In the genomic region with DNA sequence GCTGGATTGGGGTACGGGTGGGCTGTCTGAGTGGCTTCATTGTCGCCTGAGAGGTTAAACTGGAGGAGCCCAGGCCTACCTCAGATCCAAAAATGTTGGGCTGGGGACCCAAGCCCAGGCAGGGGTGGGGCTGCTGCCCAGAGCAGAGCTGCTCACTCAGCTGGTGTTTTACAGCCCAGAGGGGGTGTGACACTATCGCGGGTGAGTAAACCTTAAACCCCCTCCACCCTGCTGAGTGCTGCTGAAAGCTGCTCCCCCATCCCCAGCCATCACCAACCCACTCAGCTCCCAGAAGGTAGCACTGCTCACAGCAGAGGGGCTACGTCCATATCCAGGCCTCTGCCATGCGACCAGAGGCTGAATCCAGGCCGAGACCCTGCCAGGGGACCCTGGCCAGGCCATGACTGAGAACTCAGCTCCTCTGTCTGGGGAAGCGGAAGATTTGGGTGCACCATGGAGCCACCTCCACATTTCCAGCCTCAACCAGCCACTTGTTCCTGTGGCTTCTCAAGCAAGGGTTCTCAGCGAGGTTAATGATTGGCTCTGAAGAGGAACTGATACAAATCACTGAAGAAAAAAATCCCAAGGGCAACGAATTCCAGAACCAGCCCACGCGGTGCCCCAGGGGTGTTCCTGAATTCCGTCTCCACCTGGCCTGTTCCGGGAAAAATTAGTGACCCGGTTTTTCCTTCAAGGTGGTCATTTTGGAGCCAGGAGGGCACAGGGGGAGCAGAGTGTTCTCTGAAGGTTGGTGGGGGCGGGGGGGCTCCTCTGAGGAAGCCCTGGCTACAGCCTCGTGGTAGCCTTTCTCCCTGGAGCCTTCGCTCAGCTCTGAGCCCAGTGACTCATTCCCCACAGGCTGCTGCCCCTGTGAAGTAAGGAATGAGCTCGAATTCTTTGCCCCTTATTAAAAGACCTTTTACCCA, we compare ENCODE assay signal across 1 cellular context.
TF ChIP-seq lines count a peak whose summit lies in the region.

No MANE protein-coding gene starts in this region.

TF ChIP-seq in HepG2, 621 proteins besides CTCF, POLR2A, EP300 and RAD21 (continued from another document and continues in another):
- TF ChIP-seq, protein P1, sequence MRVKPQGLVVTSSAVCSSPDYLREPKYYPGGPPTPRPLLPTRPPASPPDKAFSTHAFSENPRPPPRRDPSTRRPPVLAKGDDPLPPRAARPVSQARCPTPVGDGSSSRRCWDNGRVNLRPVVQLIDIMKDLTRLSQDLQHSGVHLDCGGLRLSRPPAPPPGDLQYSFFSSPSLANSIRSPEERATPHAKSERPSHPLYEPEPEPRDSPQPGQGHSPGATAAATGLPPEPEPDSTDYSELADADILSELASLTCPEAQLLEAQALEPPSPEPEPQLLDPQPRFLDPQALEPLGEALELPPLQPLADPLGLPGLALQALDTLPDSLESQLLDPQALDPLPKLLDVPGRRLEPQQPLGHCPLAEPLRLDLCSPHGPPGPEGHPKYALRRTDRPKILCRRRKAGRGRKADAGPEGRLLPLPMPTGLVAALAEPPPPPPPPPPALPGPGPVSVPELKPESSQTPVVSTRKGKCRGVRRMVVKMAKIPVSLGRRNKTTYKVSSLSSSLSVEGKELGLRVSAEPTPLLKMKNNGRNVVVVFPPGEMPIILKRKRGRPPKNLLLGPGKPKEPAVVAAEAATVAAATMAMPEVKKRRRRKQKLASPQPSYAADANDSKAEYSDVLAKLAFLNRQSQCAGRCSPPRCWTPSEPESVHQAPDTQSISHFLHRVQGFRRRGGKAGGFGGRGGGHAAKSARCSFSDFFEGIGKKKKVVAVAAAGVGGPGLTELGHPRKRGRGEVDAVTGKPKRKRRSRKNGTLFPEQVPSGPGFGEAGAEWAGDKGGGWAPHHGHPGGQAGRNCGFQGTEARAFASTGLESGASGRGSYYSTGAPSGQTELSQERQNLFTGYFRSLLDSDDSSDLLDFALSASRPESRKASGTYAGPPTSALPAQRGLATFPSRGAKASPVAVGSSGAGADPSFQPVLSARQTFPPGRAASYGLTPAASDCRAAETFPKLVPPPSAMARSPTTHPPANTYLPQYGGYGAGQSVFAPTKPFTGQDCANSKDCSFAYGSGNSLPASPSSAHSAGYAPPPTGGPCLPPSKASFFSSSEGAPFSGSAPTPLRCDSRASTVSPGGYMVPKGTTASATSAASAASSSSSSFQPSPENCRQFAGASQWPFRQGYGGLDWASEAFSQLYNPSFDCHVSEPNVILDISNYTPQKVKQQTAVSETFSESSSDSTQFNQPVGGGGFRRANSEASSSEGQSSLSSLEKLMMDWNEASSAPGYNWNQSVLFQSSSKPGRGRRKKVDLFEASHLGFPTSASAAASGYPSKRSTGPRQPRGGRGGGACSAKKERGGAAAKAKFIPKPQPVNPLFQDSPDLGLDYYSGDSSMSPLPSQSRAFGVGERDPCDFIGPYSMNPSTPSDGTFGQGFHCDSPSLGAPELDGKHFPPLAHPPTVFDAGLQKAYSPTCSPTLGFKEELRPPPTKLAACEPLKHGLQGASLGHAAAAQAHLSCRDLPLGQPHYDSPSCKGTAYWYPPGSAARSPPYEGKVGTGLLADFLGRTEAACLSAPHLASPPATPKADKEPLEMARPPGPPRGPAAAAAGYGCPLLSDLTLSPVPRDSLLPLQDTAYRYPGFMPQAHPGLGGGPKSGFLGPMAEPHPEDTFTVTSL (CRISPR knock-in tag; IDR thresholded peaks at IDR 0.05; ENCODE audit: borderline replicate concordance): no peak
- TF ChIP-seq, protein P2, sequence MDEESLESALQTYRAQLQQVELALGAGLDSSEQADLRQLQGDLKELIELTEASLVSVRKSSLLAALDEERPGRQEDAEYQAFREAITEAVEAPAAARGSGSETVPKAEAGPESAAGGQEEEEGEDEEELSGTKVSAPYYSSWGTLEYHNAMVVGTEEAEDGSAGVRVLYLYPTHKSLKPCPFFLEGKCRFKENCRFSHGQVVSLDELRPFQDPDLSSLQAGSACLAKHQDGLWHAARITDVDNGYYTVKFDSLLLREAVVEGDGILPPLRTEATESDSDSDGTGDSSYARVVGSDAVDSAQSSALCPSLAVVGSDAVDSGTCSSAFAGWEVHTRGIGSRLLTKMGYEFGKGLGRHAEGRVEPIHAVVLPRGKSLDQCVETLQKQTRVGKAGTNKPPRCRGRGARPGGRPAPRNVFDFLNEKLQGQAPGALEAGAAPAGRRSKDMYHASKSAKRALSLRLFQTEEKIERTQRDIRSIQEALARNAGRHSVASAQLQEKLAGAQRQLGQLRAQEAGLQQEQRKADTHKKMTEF (CRISPR knock-in tag; IDR thresholded peaks at IDR 0.05): no peak
- no peak for TF ChIP-seq ZNF556 (CRISPR knock-in tag; IDR thresholded peaks at IDR 0.05; ENCODE audit: borderline replicate concordance)
- no peak for TF ChIP-seq MEIS1 (CRISPR knock-in tag; IDR thresholded peaks at IDR 0.05; ENCODE audit: borderline replicate concordance)
- no peak for TF ChIP-seq AKAP8 (CRISPR knock-in tag; IDR thresholded peaks at IDR 0.05)
- peak; percentile 24; the same call in 1 of the 2 replicates for TF ChIP-seq TBX2 (CRISPR knock-in tag; IDR thresholded peaks at IDR 0.05; ENCODE audit: borderline replicate concordance)
- no peak for TF ChIP-seq NFIC (IDR thresholded peaks at IDR 0.05; ENCODE audit: low read length)
- TF ChIP-seq MXI1 (IDR thresholded peaks at IDR 0.05; ENCODE audit: borderline replicate concordance, low read depth, low read length): 0 out of 3 replicates have a peak, but pooled peaks have one; percentile 6
- 0 out of 2 replicates have a peak, but pooled peaks have one; percentile 18 for TF ChIP-seq NFKB2 (CRISPR knock-in tag; IDR thresholded peaks at IDR 0.05; ENCODE audit: borderline replicate concordance)
- no peak for TF ChIP-seq RAD51 (IDR thresholded peaks at IDR 0.05; ENCODE audit: borderline replicate concordance)
- no peak for TF ChIP-seq ZSCAN20 (CRISPR knock-in tag; IDR thresholded peaks at IDR 0.05; ENCODE audit: borderline replicate concordance)
- no peak for TF ChIP-seq ZNF234 (CRISPR knock-in tag; conservative IDR thresholded peaks at IDR 0.05)
- TF ChIP-seq ZNF879 (CRISPR knock-in tag; IDR thresholded peaks at IDR 0.05): no peak
- TF ChIP-seq, protein P3, sequence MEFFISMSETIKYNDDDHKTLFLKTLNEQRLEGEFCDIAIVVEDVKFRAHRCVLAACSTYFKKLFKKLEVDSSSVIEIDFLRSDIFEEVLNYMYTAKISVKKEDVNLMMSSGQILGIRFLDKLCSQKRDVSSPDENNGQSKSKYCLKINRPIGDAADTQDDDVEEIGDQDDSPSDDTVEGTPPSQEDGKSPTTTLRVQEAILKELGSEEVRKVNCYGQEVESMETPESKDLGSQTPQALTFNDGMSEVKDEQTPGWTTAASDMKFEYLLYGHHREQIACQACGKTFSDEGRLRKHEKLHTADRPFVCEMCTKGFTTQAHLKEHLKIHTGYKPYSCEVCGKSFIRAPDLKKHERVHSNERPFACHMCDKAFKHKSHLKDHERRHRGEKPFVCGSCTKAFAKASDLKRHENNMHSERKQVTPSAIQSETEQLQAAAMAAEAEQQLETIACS (CRISPR knock-in tag; IDR thresholded peaks at IDR 0.05): no peak
- TF ChIP-seq TRIM24 (CRISPR knock-in tag; IDR thresholded peaks at IDR 0.05): no peak
- TF ChIP-seq, protein P4, sequence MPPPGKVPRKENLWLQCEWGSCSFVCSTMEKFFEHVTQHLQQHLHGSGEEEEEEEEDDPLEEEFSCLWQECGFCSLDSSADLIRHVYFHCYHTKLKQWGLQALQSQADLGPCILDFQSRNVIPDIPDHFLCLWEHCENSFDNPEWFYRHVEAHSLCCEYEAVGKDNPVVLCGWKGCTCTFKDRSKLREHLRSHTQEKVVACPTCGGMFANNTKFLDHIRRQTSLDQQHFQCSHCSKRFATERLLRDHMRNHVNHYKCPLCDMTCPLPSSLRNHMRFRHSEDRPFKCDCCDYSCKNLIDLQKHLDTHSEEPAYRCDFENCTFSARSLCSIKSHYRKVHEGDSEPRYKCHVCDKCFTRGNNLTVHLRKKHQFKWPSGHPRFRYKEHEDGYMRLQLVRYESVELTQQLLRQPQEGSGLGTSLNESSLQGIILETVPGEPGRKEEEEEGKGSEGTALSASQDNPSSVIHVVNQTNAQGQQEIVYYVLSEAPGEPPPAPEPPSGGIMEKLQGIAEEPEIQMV (CRISPR knock-in tag; IDR thresholded peaks at IDR 0.05; ENCODE audit: low read depth): no peak
- TF ChIP-seq, protein P5, sequence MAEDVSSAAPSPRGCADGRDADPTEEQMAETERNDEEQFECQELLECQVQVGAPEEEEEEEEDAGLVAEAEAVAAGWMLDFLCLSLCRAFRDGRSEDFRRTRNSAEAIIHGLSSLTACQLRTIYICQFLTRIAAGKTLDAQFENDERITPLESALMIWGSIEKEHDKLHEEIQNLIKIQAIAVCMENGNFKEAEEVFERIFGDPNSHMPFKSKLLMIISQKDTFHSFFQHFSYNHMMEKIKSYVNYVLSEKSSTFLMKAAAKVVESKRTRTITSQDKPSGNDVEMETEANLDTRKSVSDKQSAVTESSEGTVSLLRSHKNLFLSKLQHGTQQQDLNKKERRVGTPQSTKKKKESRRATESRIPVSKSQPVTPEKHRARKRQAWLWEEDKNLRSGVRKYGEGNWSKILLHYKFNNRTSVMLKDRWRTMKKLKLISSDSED (CRISPR knock-in tag; IDR thresholded peaks at IDR 0.05): no peak
- no peak for TF ChIP-seq WIZ (CRISPR knock-in tag; IDR thresholded peaks at IDR 0.05)
- TF ChIP-seq ELF1 (CRISPR knock-in tag; IDR thresholded peaks at IDR 0.05): no peak
- no peak for TF ChIP-seq ERF (CRISPR knock-in tag; IDR thresholded peaks at IDR 0.05)
- 0 out of 2 replicates have a peak, but pooled peaks have one; percentile 7 for TF ChIP-seq FOXA3 (CRISPR knock-in tag; IDR thresholded peaks at IDR 0.05)
- no peak for TF ChIP-seq MEIS2 (CRISPR knock-in tag; IDR thresholded peaks at IDR 0.05)
- TF ChIP-seq, protein P6, sequence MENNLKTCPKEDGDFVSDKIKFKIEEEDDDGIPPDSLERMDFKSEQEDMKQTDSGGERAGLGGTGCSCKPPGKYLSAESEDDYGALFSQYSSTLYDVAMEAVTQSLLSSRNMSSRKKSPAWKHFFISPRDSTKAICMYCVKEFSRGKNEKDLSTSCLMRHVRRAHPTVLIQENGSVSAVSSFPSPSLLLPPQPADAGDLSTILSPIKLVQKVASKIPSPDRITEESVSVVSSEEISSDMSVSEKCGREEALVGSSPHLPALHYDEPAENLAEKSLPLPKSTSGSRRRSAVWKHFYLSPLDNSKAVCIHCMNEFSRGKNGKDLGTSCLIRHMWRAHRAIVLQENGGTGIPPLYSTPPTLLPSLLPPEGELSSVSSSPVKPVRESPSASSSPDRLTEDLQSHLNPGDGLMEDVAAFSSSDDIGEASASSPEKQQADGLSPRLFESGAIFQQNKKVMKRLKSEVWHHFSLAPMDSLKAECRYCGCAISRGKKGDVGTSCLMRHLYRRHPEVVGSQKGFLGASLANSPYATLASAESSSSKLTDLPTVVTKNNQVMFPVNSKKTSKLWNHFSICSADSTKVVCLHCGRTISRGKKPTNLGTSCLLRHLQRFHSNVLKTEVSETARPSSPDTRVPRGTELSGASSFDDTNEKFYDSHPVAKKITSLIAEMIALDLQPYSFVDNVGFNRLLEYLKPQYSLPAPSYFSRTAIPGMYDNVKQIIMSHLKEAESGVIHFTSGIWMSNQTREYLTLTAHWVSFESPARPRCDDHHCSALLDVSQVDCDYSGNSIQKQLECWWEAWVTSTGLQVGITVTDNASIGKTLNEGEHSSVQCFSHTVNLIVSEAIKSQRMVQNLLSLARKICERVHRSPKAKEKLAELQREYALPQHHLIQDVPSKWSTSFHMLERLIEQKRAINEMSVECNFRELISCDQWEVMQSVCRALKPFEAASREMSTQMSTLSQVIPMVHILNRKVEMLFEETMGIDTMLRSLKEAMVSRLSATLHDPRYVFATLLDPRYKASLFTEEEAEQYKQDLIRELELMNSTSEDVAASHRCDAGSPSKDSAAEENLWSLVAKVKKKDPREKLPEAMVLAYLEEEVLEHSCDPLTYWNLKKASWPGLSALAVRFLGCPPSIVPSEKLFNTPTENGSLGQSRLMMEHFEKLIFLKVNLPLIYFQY (CRISPR knock-in tag; IDR thresholded peaks at IDR 0.05; ENCODE audit: borderline replicate concordance): no peak
- no peak for TF ChIP-seq CCDC6 (CRISPR knock-in tag; IDR thresholded peaks at IDR 0.05)
- TF ChIP-seq, protein P7, sequence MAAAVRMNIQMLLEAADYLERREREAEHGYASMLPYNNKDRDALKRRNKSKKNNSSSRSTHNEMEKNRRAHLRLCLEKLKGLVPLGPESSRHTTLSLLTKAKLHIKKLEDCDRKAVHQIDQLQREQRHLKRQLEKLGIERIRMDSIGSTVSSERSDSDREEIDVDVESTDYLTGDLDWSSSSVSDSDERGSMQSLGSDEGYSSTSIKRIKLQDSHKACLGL (CRISPR knock-in tag; IDR thresholded peaks at IDR 0.05): no peak
- no peak for TF ChIP-seq ZNF496 (CRISPR knock-in tag; IDR thresholded peaks at IDR 0.05; ENCODE audit: insufficient replicate concordance)
- no peak for TF ChIP-seq IKZF1 (IDR thresholded peaks at IDR 0.05)
- TF ChIP-seq ZNF607 (CRISPR knock-in tag; IDR thresholded peaks at IDR 0.05; ENCODE audit: borderline replicate concordance): no peak
- no peak for TF ChIP-seq ESRRA (CRISPR knock-in tag; IDR thresholded peaks at IDR 0.05; ENCODE audit: low read depth)
- TF ChIP-seq ZNF790 (CRISPR knock-in tag; IDR thresholded peaks at IDR 0.05; ENCODE audit: borderline replicate concordance): no peak
- no peak for TF ChIP-seq ZNF570 (CRISPR knock-in tag; IDR thresholded peaks at IDR 0.05; ENCODE audit: borderline replicate concordance)
- TF ChIP-seq ZNF263 (CRISPR knock-in tag; IDR thresholded peaks at IDR 0.05): no peak
- TF ChIP-seq ZNF101 (CRISPR knock-in tag; IDR thresholded peaks at IDR 0.05; ENCODE audit: borderline replicate concordance, low read depth): no peak
- TF ChIP-seq, protein P8, sequence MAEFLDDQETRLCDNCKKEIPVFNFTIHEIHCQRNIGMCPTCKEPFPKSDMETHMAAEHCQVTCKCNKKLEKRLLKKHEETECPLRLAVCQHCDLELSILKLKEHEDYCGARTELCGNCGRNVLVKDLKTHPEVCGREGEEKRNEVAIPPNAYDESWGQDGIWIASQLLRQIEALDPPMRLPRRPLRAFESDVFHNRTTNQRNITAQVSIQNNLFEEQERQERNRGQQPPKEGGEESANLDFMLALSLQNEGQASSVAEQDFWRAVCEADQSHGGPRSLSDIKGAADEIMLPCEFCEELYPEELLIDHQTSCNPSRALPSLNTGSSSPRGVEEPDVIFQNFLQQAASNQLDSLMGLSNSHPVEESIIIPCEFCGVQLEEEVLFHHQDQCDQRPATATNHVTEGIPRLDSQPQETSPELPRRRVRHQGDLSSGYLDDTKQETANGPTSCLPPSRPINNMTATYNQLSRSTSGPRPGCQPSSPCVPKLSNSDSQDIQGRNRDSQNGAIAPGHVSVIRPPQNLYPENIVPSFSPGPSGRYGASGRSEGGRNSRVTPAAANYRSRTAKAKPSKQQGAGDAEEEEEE (CRISPR knock-in tag; IDR thresholded peaks at IDR 0.05; ENCODE audit: borderline replicate concordance): no peak
- no peak for TF ChIP-seq MLLT10 (CRISPR knock-in tag; IDR thresholded peaks at IDR 0.05)
- TF ChIP-seq ZNF777 (CRISPR knock-in tag; IDR thresholded peaks at IDR 0.05): no peak
- no peak for TF ChIP-seq POLR2AphosphoS5 (IDR thresholded peaks at IDR 0.05; ENCODE audit: low read depth, low read length)
- no peak for TF ChIP-seq POGZ (CRISPR knock-in tag; IDR thresholded peaks at IDR 0.05)
